10 cellular contexts compared by ENCODE assay signal in the genomic region with DNA sequence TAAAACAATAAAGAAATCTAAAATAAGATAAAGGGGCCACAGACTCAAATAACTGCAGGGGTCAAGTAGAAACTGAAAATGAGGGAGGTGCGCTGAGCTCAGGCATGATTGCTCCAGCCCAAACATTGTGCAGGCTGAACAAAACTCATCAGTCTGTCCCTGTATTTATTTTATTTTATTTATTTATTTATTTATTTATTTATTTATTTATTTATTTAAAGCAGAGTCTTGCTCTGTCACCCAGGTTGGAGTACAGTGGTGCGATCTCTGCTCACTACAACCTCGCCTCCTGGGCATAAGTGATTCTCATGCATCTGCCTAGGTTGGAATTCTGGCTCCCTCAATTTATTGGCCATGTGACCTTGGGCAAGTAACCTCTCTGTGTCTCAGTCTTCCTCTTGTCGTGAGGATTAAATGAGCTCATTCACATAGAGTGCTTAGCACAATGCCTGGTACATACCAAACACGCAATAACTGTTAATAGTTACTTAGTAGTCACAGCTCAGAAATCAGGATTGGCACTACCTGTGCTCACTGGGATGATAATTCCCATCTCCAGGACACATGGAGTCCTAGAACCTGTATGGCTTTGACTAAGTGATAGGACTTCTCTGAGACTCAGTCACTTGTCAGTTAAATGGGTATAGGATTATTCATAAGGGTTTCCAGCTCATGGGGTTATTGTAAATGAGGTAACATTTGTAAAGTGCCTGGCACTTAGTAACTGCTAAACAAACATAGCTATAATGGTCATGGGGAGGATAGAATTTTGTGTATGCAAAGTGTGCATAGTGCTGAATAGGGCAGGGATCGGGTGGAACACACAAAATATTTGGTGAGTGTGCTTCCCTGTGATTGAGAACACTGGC. TPM values are rescaled to one million over a fixed set of nuclear protein-coding genes. Genes with fewer than 3 reads are reported as not detected.
A peak's percentile ranks its signal among the peaks of the same experiment; 100 is the strongest.
DNase-seq lines count a peak whose midpoint lies in the region; ATAC-seq and TF ChIP-seq lines count a peak whose summit lies in the region.
"Had no signal": no experiment of that assay in that cellular context is flagged by ENCODE, and none has a peak within 500 bp of the region (broad histone marks: within the 10 kb centered on the region; RNA-seq: fewer than 3 reads in every experiment).

No MANE protein-coding gene starts in this region.

- peaks cover 37% of the 10 kb centered on the region for H3K27me3 Mint-ChIP-seq in activated naive CD4-positive, alpha-beta T cell treated with anti-CD3 and anti-CD28 coated beads, Interleukin-2, amount 10 ng/mL, durations not matched to agents 7 days and 5 days
- H3K27me3 Mint-ChIP-seq in activated T-helper 1 cell treated with anti-CD3 and anti-CD28 coated beads, Interleukin-12 subunit alpha, Interleukin-12 subunit beta, Interleukin-2, Interleukin-4 antibody, amounts not matched to agents 30 ng/mL and 10 ng/mL and 1 ng/mL, durations not matched to agents 14 hours and 24 hours and 36 hours (ENCODE audit: insufficient read depth), result peaks cover 44% of the 10 kb centered on the region

- peaks cover 68% of the 10 kb centered on the region for H3K27me3 ChIP-seq in iPS-20b (ENCODE audit: insufficient read depth, low read length)
- H3K27me3 ChIP-seq in transverse colon, result peaks cover 72% of the 10 kb centered on the region

- H3K27ac ChIP-seq in iPS-20b (ENCODE audit: low read length), result no peak overlapping the region
- H3K27ac ChIP-seq in transverse colon, result peak overlapping the region; percentile 83 to 96 (median 85)

- POLR2A ChIA-PET in HEK293T (lab: Yijun Ruan, JAX), result interaction anchor here (0.9 to 1.3 kb wide), 2 partner anchors 103 to 157 kb away, joined by 3 to 4 read pairs; a partner anchor contains a TSS

- no peak overlapping the region for H3K9ac ChIP-seq in iPS-20b (ENCODE audit: low read depth, low read length)

- H3K9me3 ChIP-seq in iPS-20b (ENCODE audit: insufficient read depth, low read depth, low read length), result no peaks in the 10 kb centered on the region
- no peaks in the 10 kb centered on the region for H3K9me3 ChIP-seq in transverse colon
- H3K9me3 ChIP-seq in mucosa of descending colon, result no peaks in the 10 kb centered on the region

- peak overlapping the region; percentile 66 for H3K4me3 Mint-ChIP-seq in activated naive CD4-positive, alpha-beta T cell treated with anti-CD3 and anti-CD28 coated beads, Interleukin-2, amount 10 ng/mL, durations not matched to agents 7 days and 5 days
- peak overlapping the region; percentile 77 for H3K4me3 Mint-ChIP-seq in activated T-helper 1 cell treated with anti-CD3 and anti-CD28 coated beads, Interleukin-12 subunit alpha, Interleukin-12 subunit beta, Interleukin-2, Interleukin-4 antibody, amounts not matched to agents 30 ng/mL and 10 ng/mL and 1 ng/mL, durations not matched to agents 14 hours and 24 hours and 36 hours

- H3K27ac Mint-ChIP-seq in activated naive CD4-positive, alpha-beta T cell treated with anti-CD3 and anti-CD28 coated beads, Interleukin-2, amount 10 ng/mL, durations not matched to agents 7 days and 5 days, result no peak overlapping the region
- H3K27ac Mint-ChIP-seq in activated T-helper 1 cell treated with anti-CD3 and anti-CD28 coated beads, Interleukin-12 subunit alpha, Interleukin-12 subunit beta, Interleukin-2, Interleukin-4 antibody, amounts not matched to agents 30 ng/mL and 10 ng/mL and 1 ng/mL, durations not matched to agents 14 hours and 24 hours and 36 hours, result no peak overlapping the region

- CTCF ChIA-PET in activated naive CD4-positive, alpha-beta T cell treated with anti-CD3 and anti-CD28 coated beads, Interleukin-2, amount 10 ng/mL, durations not matched to agents 7 days and 5 days (lab: Charles Lee), result interaction anchor here (0.9 to 1.3 kb wide), 2 partner anchors 38 to 89 kb away, joined by 4 to 5 read pairs; no protein-coding TSS in a partner anchor
- CTCF ChIA-PET in HEK293T (lab: Yijun Ruan, JAX), result interaction anchor here (0.6 to 1.8 kb wide), 3 partner anchors 55 to 195 kb away, joined by 3 to 4 read pairs (median 3); a partner anchor contains a TSS

- peak overlapping the region; percentile 71; the same call in 1 of the 2 replicates for H3K4me3 ChIP-seq in iPS-20b (ENCODE audit: low read length)
- H3K4me3 ChIP-seq in transverse colon, result no peak overlapping the region
- no peak overlapping the region for H3K4me3 ChIP-seq in mucosa of descending colon

- no peak for ATAC-seq in mucosa of descending colon
- no peak for ATAC-seq in HG02678 (IDR thresholded peaks at IDR 0.05; ENCODE audit: unreplicated experiment)

- WGBS in transverse colon (ENCODE audit: low coverage in 1 of 2), 2 donors, result 50 to 61% methylated on average over 6 of the region's 6 CpGs

- H3K9me3 Mint-ChIP-seq in activated naive CD4-positive, alpha-beta T cell treated with anti-CD3 and anti-CD28 coated beads, Interleukin-2, amount 10 ng/mL, durations not matched to agents 7 days and 5 days, result no peaks in the 10 kb centered on the region
- no peaks in the 10 kb centered on the region for H3K9me3 Mint-ChIP-seq in activated T-helper 1 cell treated with anti-CD3 and anti-CD28 coated beads, Interleukin-12 subunit alpha, Interleukin-12 subunit beta, Interleukin-2, Interleukin-4 antibody, amounts not matched to agents 30 ng/mL and 10 ng/mL and 1 ng/mL, durations not matched to agents 14 hours and 24 hours and 36 hours

- no peak for TF ChIP-seq EP300 in transverse colon (IDR thresholded peaks at IDR 0.05; ENCODE audit: low read depth)

- H3K36me3 Mint-ChIP-seq in activated naive CD4-positive, alpha-beta T cell treated with anti-CD3 and anti-CD28 coated beads, Interleukin-2, amount 10 ng/mL, durations not matched to agents 7 days and 5 days, result no peaks in the 10 kb centered on the region
- no peaks in the 10 kb centered on the region for H3K36me3 Mint-ChIP-seq in activated T-helper 1 cell treated with anti-CD3 and anti-CD28 coated beads, Interleukin-12 subunit alpha, Interleukin-12 subunit beta, Interleukin-2, Interleukin-4 antibody, amounts not matched to agents 30 ng/mL and 10 ng/mL and 1 ng/mL, durations not matched to agents 14 hours and 24 hours and 36 hours (ENCODE audit: low read depth)

- no peak for DNase-seq in activated naive CD4-positive, alpha-beta T cell treated with anti-CD3 and anti-CD28 coated beads, Interleukin-2, amount 10 ng/mL, durations not matched to agents 7 days and 5 days
- no peak for DNase-seq in activated naive CD4-positive, alpha-beta T cell (lab: John Stamatoyannopoulos, UW)
- no peak for DNase-seq in activated T-helper 1 cell treated with anti-CD3 and anti-CD28 coated beads, Interleukin-12 subunit alpha, Interleukin-12 subunit beta, Interleukin-2, Interleukin-4 antibody, amounts not matched to agents 30 ng/mL and 10 ng/mL and 1 ng/mL, durations not matched to agents 14 hours and 24 hours and 36 hours (ENCODE audit: low spot score)
- DNase-seq in transverse colon (no peak), mucosa of descending colon (no peak), HEK293T (ENCODE audit: extremely low spot score) (no peak)
- DNase-seq: activated gamma-delta T cell, OCI-M1 had no signal

- no peak for TF ChIP-seq POLR2A in transverse colon (IDR thresholded peaks at IDR 0.05)

- H3K36me3 ChIP-seq in iPS-20b (ENCODE audit: insufficient read depth, low read depth, low read length), result no peaks in the 10 kb centered on the region
- no peaks in the 10 kb centered on the region for H3K36me3 ChIP-seq in transverse colon
- H3K36me3 ChIP-seq in mucosa of descending colon (ENCODE audit: low read depth), result no peaks in the 10 kb centered on the region

- H3K4me1 Mint-ChIP-seq in activated naive CD4-positive, alpha-beta T cell treated with anti-CD3 and anti-CD28 coated beads, Interleukin-2, amount 10 ng/mL, durations not matched to agents 7 days and 5 days, result peaks cover 13% of the 10 kb centered on the region
- H3K4me1 Mint-ChIP-seq in activated T-helper 1 cell treated with anti-CD3 and anti-CD28 coated beads, Interleukin-12 subunit alpha, Interleukin-12 subunit beta, Interleukin-2, Interleukin-4 antibody, amounts not matched to agents 30 ng/mL and 10 ng/mL and 1 ng/mL, durations not matched to agents 14 hours and 24 hours and 36 hours (ENCODE audit: low read depth), result peaks cover 14% of the 10 kb centered on the region

- in situ Hi-C loops in transverse colon (cut with MboI; ENCODE audit: low pct_ligation_motif_present in 1 of 4, low pct_unique_long_range_greater_than_20kb in 1 of 4, low sequenced_read_pairs in 3 of 4), result no loop called here

- TF ChIP-seq CTCF in transverse colon (IDR thresholded peaks at IDR 0.05), result no peak
- TF ChIP-seq CTCF in mucosa of descending colon (IDR thresholded peaks at IDR 0.05), result no peak

- H3K4me1 ChIP-seq in iPS-20b (ENCODE audit: insufficient read depth, low read length) (peaks cover 8% of the 10 kb centered on the region), transverse colon (peaks cover 0 to 18% (median 9%) of the 10 kb centered on the region in 4 donors), mucosa of descending colon (ENCODE audit: low read depth) (peaks cover 7% of the 10 kb centered on the region)

- intact Hi-C loops in activated T-helper 1 cell treated with anti-CD3 and anti-CD28 coated beads, Interleukin-12 subunit alpha, Interleukin-12 subunit beta, Interleukin-2, Interleukin-4 antibody, amounts not matched to agents 30 ng/mL and 10 ng/mL and 1 ng/mL, durations not matched to agents 14 hours and 24 hours and 36 hours (cut with micrococcal nuclease), result no loop called here
- intact Hi-C loops in transverse colon (cut with DNase I; ENCODE audit: low total_unique reads), result no loop called here
- intact Hi-C loops in mucosa of descending colon (cut with DNase I, micrococcal nuclease), result no loop called here

RNA-seq across cellular contexts. Expression of a gene that starts 6.0 kb away (rescaled TPM):
- total RNA-seq in activated T-helper 1 cell treated with anti-CD3 and anti-CD28 coated beads, Interleukin-12 subunit alpha, Interleukin-12 subunit beta, Interleukin-2, Interleukin-4 antibody, amounts not matched to agents 30 ng/mL and 10 ng/mL and 1 ng/mL, durations not matched to agents 14 hours and 24 hours and 36 hours, result 0.13 TPM in 1 of 2 replicates, not detected in the other
- total RNA-seq in transverse colon (10 to 100 TPM; 26.5 to 95.8 (median 48.5) TPM), mucosa of descending colon (100 to 1,000 TPM in 1 of 3 donors, 10 to 100 TPM in 1, 1 to 10 TPM in 1; 7.9 to 242 (median 22.2) TPM)

RNA-seq across cellular contexts. Expression of a gene that starts 22.4 kb away (rescaled TPM):
- total RNA-seq in activated T-helper 1 cell treated with anti-CD3 and anti-CD28 coated beads, Interleukin-12 subunit alpha, Interleukin-12 subunit beta, Interleukin-2, Interleukin-4 antibody, amounts not matched to agents 30 ng/mL and 10 ng/mL and 1 ng/mL, durations not matched to agents 14 hours and 24 hours and 36 hours, result not detected in 2 replicates
- total RNA-seq in transverse colon (over 10,000 TPM in 1 of 4 donors, 1,000 to 10,000 TPM in 2, 100 to 1,000 TPM in 1; 1,000 to 12,373 (median 1,519) TPM), mucosa of descending colon (1,000 to 10,000 TPM in 1 of 3 donors, 100 to 1,000 TPM in 1, 10 to 100 TPM in 1; 65.4 to 4,715 (median 359) TPM)

RNA-seq across cellular contexts. Expression of a gene that starts 52.9 kb away (rescaled TPM):
- 124 and 128 TPM in 2 replicates for total RNA-seq in activated T-helper 1 cell treated with anti-CD3 and anti-CD28 coated beads, Interleukin-12 subunit alpha, Interleukin-12 subunit beta, Interleukin-2, Interleukin-4 antibody, amounts not matched to agents 30 ng/mL and 10 ng/mL and 1 ng/mL, durations not matched to agents 14 hours and 24 hours and 36 hours
- total RNA-seq in transverse colon (100 to 1,000 TPM in 2 of 4 donors, 10 to 100 TPM in 2; 61.3 to 142 (median 104) TPM), mucosa of descending colon (100 to 1,000 TPM in 2 of 3 donors, 10 to 100 TPM in 1; 75.7 to 127 (median 125) TPM)

RNA-seq across cellular contexts. Expression of a gene that starts 58.1 kb away (rescaled TPM):
- 41.3 and 50.3 TPM in 2 replicates for total RNA-seq in activated T-helper 1 cell treated with anti-CD3 and anti-CD28 coated beads, Interleukin-12 subunit alpha, Interleukin-12 subunit beta, Interleukin-2, Interleukin-4 antibody, amounts not matched to agents 30 ng/mL and 10 ng/mL and 1 ng/mL, durations not matched to agents 14 hours and 24 hours and 36 hours
- total RNA-seq in transverse colon (10 to 100 TPM; 25.1 to 41.1 (median 36.4) TPM), mucosa of descending colon (10 to 100 TPM; 33.6 to 52.6 (median 43.6) TPM)

Comparison
In these comparisons a context has a peak if more than half of its experiments do, and no peak if none do; other contexts are left out.
1. RNA of a gene that starts 22.4 kb away (total RNA-seq): 1,000 to 12,373 TPM in transverse colon and 65.4 to 4,715 TPM in mucosa of descending colon; not detected in activated T-helper 1 cell treated with anti-CD3 and anti-CD28 coated beads, Interleukin-12 subunit alpha, Interleukin-12 subunit beta, Interleukin-2, Interleukin-4 antibody, amounts not matched to agents 30 ng/mL and 10 ng/mL and 1 ng/mL, durations not matched to agents 14 hours and 24 hours and 36 hours; every median in the first group is over 10 times any median in the second.